ENCODE assay signal across 18 cellular contexts in genomic region chr17:73017653-73018052, GRCh38.
DNase-seq lines count a peak whose midpoint lies in the region; ATAC-seq and TF ChIP-seq lines count a peak whose summit lies in the region.
"Had no signal": no experiment of that assay in that cellular context is flagged by ENCODE, and none has a peak within 500 bp of the region (broad histone marks: within the 10 kb centered on the region; RNA-seq: fewer than 3 reads in every experiment).

No MANE protein-coding gene starts in this region.

- POLR2A ChIA-PET in AG04450 (lab: Yijun Ruan, JAX): interaction anchor here (0.5 to 1.3 kb wide), 4 partner anchors 10 to 204 kb away, joined by 3 to 4 read pairs (median 3); no protein-coding TSS in a partner anchor
- POLR2A ChIA-PET in naive thymus-derived CD4-positive, alpha-beta T cell (lab: Charles Lee): no interaction called here

- no peak for ATAC-seq in naive thymus-derived CD4-positive, alpha-beta T cell
- ATAC-seq: heart right ventricle had no signal

- no peaks in the 10 kb centered on the region for H3K4me1 ChIP-seq in hepatocyte (ENCODE audit: insufficient read depth)
- no peaks in the 10 kb centered on the region for H3K4me1 ChIP-seq in naive thymus-derived CD4-positive, alpha-beta T cell (ENCODE audit: control insufficient read depth in 2 of 2, insufficient read depth in 2 of 2, low read length in 2 of 2)
- H3K4me1 ChIP-seq: adrenal gland, heart right ventricle, right atrium auricular region had no signal

- peaks cover 0 to 12% (median 6%) of the 10 kb centered on the region in 7 donors for H3K4me1 Mint-ChIP-seq in naive thymus-derived CD4-positive, alpha-beta T cell

- H3K4me3 Mint-ChIP-seq in naive thymus-derived CD4-positive, alpha-beta T cell: no peak overlapping the region
- H3K4me3 Mint-ChIP-seq: H9 had no signal

- peak overlapping the region; percentile 49 for H3K27ac ChIP-seq in AG04450 (ENCODE audit: low read depth, low read length)
- no peak overlapping the region for H3K27ac ChIP-seq in hepatocyte
- no peak overlapping the region for H3K27ac ChIP-seq in naive thymus-derived CD4-positive, alpha-beta T cell (ENCODE audit: low read depth, low read length)
- H3K27ac ChIP-seq: adrenal gland, heart right ventricle, right atrium auricular region, VCaP had no signal

- H3K36me3 Mint-ChIP-seq in naive thymus-derived CD4-positive, alpha-beta T cell: peaks cover 9 to 55% (median 28%) of the 10 kb centered on the region in 5 donors

- DNase-seq in AG04450 (ENCODE audit: low read depth, low spot score) (peak; percentile 41), HT1080 (ENCODE audit: low read depth) (peak; percentile 18), astrocyte of the spinal cord (ENCODE audit: low read depth, low spot score) (peak; percentile 38), hepatocyte (ENCODE audit: low spot score) (peak; percentile 11), RKO (ENCODE audit: low spot score) (no peak), anterior cingulate cortex (lab: John Stamatoyannopoulos, UW) (no peak), mucosa of gallbladder (ENCODE audit: low spot score) (no peak)
- DNase-seq in naive thymus-derived CD4-positive, alpha-beta T cell: no peak
- DNase-seq: activated CD8-positive, alpha-beta memory T cell treated with anti-CD3 and anti-CD28 coated beads for 24 hours; adrenal gland; Calu3; H9; heart right ventricle; kidney; NCI-H2081 treated with DMSO at 0.1 percent for 48 hours; NCI-H69 had no signal

- CTCF ChIA-PET in AG04450 (lab: Charles Lee): interaction anchor here (1.3 to 2.0 kb wide), 2 partner anchors 32 to 139 kb away, joined by 4 to 8 read pairs; no protein-coding TSS in a partner anchor
- CTCF ChIA-PET in naive thymus-derived CD4-positive, alpha-beta T cell (lab: Charles Lee): no interaction called here

- H3K9me2 ChIP-seq in hepatocyte (replicated peaks; ENCODE audit: insufficient read depth): no peaks in the 10 kb centered on the region

- H2AFZ ChIP-seq in hepatocyte: no peak overlapping the region

- H3K27ac Mint-ChIP-seq in naive thymus-derived CD4-positive, alpha-beta T cell: no peak overlapping the region
- H3K27ac Mint-ChIP-seq: H9 had no signal

- WGBS in hepatocyte (ENCODE audit: low lambda C conversion rate, missing lambda C conversion rate): 94% methylated on average over 4 of the region's 4 CpGs

- no peak overlapping the region for H3K4me2 ChIP-seq in hepatocyte

- H3K27me3 ChIP-seq in AG04450 (ENCODE audit: control insufficient read depth, insufficient read depth, low read length): no peaks in the 10 kb centered on the region
- H3K27me3 ChIP-seq in hepatocyte: no peaks in the 10 kb centered on the region
- H3K27me3 ChIP-seq in naive thymus-derived CD4-positive, alpha-beta T cell (ENCODE audit: control insufficient read depth in 2 of 2, insufficient read depth in 2 of 2, low read length in 2 of 2): no peaks in the 10 kb centered on the region
- H3K27me3 ChIP-seq: adrenal gland, heart right ventricle, right atrium auricular region had no signal

- no peaks in the 10 kb centered on the region for H3K27me3 Mint-ChIP-seq in naive thymus-derived CD4-positive, alpha-beta T cell

- intact Hi-C loops in naive thymus-derived CD4-positive, alpha-beta T cell (cut with micrococcal nuclease): no loop called here

- in situ Hi-C loops in astrocyte of the spinal cord (cut with HindIII; ENCODE audit: low sequenced_read_pairs): no loop called here

- peaks cover 8% of the 10 kb centered on the region; the same call in 1 of the 2 replicates for H3K9me3 ChIP-seq in AG04450 (ENCODE audit: control insufficient read depth, insufficient read depth, low read length)
- no peaks in the 10 kb centered on the region for H3K9me3 ChIP-seq in hepatocyte (ENCODE audit: low read depth)
- H3K9me3 ChIP-seq in naive thymus-derived CD4-positive, alpha-beta T cell (ENCODE audit: control insufficient read depth in 2 of 3, low read length in 3 of 3): peaks cover 0 to 24% (median 0%) of the 10 kb centered on the region in 3 experiments

- peaks cover 0 to 51% (median 24%) of the 10 kb centered on the region in 11 donors for H3K9me3 Mint-ChIP-seq in naive thymus-derived CD4-positive, alpha-beta T cell

- TF ChIP-seq CTCF in AG04450 (IDR thresholded peaks at IDR 0.05; ENCODE audit: low read depth, low read length) (no peak), astrocyte of the spinal cord (IDR thresholded peaks at IDR 0.05; ENCODE audit: low read depth, low read length) (no peak), hepatocyte (IDR thresholded peaks at IDR 0.05; ENCODE audit: poor library complexity) (no peak)

- H3K79me2 ChIP-seq in hepatocyte: no peaks in the 10 kb centered on the region

- H4K20me1 ChIP-seq in hepatocyte (ENCODE audit: insufficient read depth, poor library complexity, severe bottlenecking): no peaks in the 10 kb centered on the region

- H3K4me3 ChIP-seq in AG04450 (ENCODE audit: low read depth, low read length): no peak overlapping the region
- H3K4me3 ChIP-seq in astrocyte of the spinal cord (ENCODE audit: low read depth, low read length): no peak overlapping the region
- no peak overlapping the region for H3K4me3 ChIP-seq in hepatocyte
- H3K4me3 ChIP-seq in naive thymus-derived CD4-positive, alpha-beta T cell (ENCODE audit: low read length): no peak overlapping the region
- H3K4me3 ChIP-seq: adrenal gland, heart right ventricle, right atrium auricular region had no signal

- H3K36me3 ChIP-seq in hepatocyte (replicated peaks; ENCODE audit: insufficient read depth, low read depth): no peaks in the 10 kb centered on the region
- peaks cover 0 to 5% (median 0%) of the 10 kb centered on the region in 3 experiments for H3K36me3 ChIP-seq in naive thymus-derived CD4-positive, alpha-beta T cell (ENCODE audit: control insufficient read depth in 2 of 3, insufficient read depth in 3 of 3, low read length in 3 of 3)
- H3K36me3 ChIP-seq: adrenal gland, heart right ventricle, right atrium auricular region had no signal

Comparison
In these comparisons a context has a peak if more than half of its experiments do, and no peak if none do; other contexts are left out.
1. DNase-seq: peak in AG04450 (single experiment), HT1080 (single experiment), astrocyte of the spinal cord (single experiment) and hepatocyte (single experiment); none in RKO (single experiment), anterior cingulate cortex (0 of 58), mucosa of gallbladder (single experiment) and naive thymus-derived CD4-positive, alpha-beta T cell (0 of 9).